1 cellular context compared by ENCODE assay signal in genomic region chr20:53803492-53804155, GRCh38.
TF ChIP-seq lines count a peak whose summit lies in the region.

No MANE protein-coding gene starts in this region.

TF ChIP-seq in K562, 482 proteins besides CTCF, POLR2A, EP300 and RAD21 (continued from another document):
- no peak for TF ChIP-seq HDAC2 (IDR thresholded peaks at IDR 0.05)
- no peak for TF ChIP-seq ZNF23 (CRISPR knock-in tag; IDR thresholded peaks at IDR 0.05)
- no peak for TF ChIP-seq DIDO1 (tag; IDR thresholded peaks at IDR 0.05; ENCODE audit: low read depth)
